ENCODE assay signal across 22 cellular contexts in genomic region chr20:62707281-62707941, GRCh38. TPM values are rescaled to one million over a fixed set of nuclear protein-coding genes. Genes with fewer than 3 reads are reported as not detected.
DNase-seq lines count a peak whose midpoint lies in the region; ATAC-seq and TF ChIP-seq lines count a peak whose summit lies in the region.
"Had no signal": no experiment of that assay in that cellular context is flagged by ENCODE, and none has a peak within 500 bp of the region (broad histone marks: within the 10 kb centered on the region; RNA-seq: fewer than 3 reads in every experiment).

No MANE protein-coding gene starts in this region.

- H3K4me1 ChIP-seq in GM23338 (ENCODE audit: insufficient read depth): peaks cover 3% of the 10 kb centered on the region; the same call in 1 of the 2 replicates
- H3K4me1 ChIP-seq: right lobe of liver had no signal

- H3K36me3 Mint-ChIP-seq in GM23338 (ENCODE audit: low read depth): no peaks in the 10 kb centered on the region; the same call in 2 of the 3 replicates
- H3K36me3 Mint-ChIP-seq: CD4-positive, alpha-beta memory T cell; naive B cell had no signal

- H3K36me3 ChIP-seq in GM23338 (ENCODE audit: insufficient read depth) (no peaks in the 10 kb centered on the region), KOPT-K1 (ENCODE audit: insufficient read depth, low read length) (no peaks in the 10 kb centered on the region)
- H3K36me3 ChIP-seq: left lung, MG63, ovary, right lobe of liver, vagina had no signal

- H3K9me2 ChIP-seq in GM23338 (ENCODE audit: insufficient read depth): no peaks in the 10 kb centered on the region

- H3K4me3 Mint-ChIP-seq in GM23338: peak overlapping the region; percentile 71; the same call in 1 of the 3 replicates
- H3K4me3 Mint-ChIP-seq: naive B cell; stimulated activated naive CD8-positive, alpha-beta T cell treated with anti-CD3 and anti-CD28 coated beads, Interleukin-15, Interleukin-2, amounts not matched to agents 100 ng/mL and 50 ng/mL, for 24 hours had no signal

- H3K27ac ChIP-seq in GM23338 (ENCODE audit: low read depth) (no peak overlapping the region), KOPT-K1 (ENCODE audit: low read depth, low read length, poor library complexity, severe bottlenecking) (peak overlapping the region; percentile 20)
- H3K27ac ChIP-seq: foreskin keratinocyte, left lung, ovary, right lobe of liver, vagina had no signal

- peaks cover 5% of the 10 kb centered on the region; the same call in 2 of the 3 replicates for H3K4me1 Mint-ChIP-seq in GM23338

- H4K20me1 ChIP-seq in GM23338 (replicated peaks; ENCODE audit: insufficient read depth): no peaks in the 10 kb centered on the region

- no peak for DNase-seq in GM23338 (ENCODE audit: low spot score)
- DNase-seq in SW480 (ENCODE audit: low spot score): peak; percentile 36
- DNase-seq in left kidney (ENCODE audit: low read depth, low spot score): peak; percentile 72
- no peak for DNase-seq in NOMO-1 (lab: John Stamatoyannopoulos, UW; ENCODE audit: unreplicated experiment in 2 of 2)
- DNase-seq in HuH-7 (ENCODE audit: low spot score): no peak
- DNase-seq: CD4-positive, alpha-beta memory T cell; DMS153; effector memory CD4-positive, alpha-beta T cell; foreskin keratinocyte; NCI-H1436 treated with DMSO at 0.1 percent for 48 hours; ovary; SIG-M5 had no signal

- no peaks in the 10 kb centered on the region for H3K9me3 ChIP-seq in KOPT-K1 (ENCODE audit: insufficient read depth, low read length, poor library complexity, severe bottlenecking)
- H3K9me3 ChIP-seq: left lung, MG63, ovary, right lobe of liver, vagina had no signal

- H2AFZ ChIP-seq in GM23338: no peak overlapping the region

- H3F3A ChIP-seq in GM23338 (replicated peaks; ENCODE audit: low read depth): no peaks in the 10 kb centered on the region

- peak; percentile 20 for ATAC-seq in GM23338
- no peak for ATAC-seq in HG03442 (IDR thresholded peaks at IDR 0.05; ENCODE audit: unreplicated experiment)
- ATAC-seq: esophagus mucosa, left lung, right lobe of liver had no signal

- H3K27me3 Mint-ChIP-seq in GM23338 (ENCODE audit: insufficient read depth, low read depth, poor library complexity): peaks cover 35% of the 10 kb centered on the region

- H3K79me2 ChIP-seq in GM23338 (replicated peaks; ENCODE audit: insufficient read depth): no peaks in the 10 kb centered on the region

- H3K27me3 ChIP-seq in GM23338 (ENCODE audit: insufficient read depth): peaks cover 30% of the 10 kb centered on the region

- H3K9me3 Mint-ChIP-seq in GM23338: no peaks in the 10 kb centered on the region
- H3K9me3 Mint-ChIP-seq: CD4-positive, alpha-beta memory T cell; naive B cell; stimulated activated naive CD8-positive, alpha-beta T cell treated with anti-CD3 and anti-CD28 coated beads, Interleukin-15, Interleukin-2, amounts not matched to agents 100 ng/mL and 50 ng/mL, for 24 hours had no signal

- 0 out of 2 replicates have a peak overlapping the region, but pooled peaks have one; percentile 62 for H3K4me3 ChIP-seq in GM23338
- H3K4me3 ChIP-seq: MG63, ovary, right lobe of liver, vagina had no signal

- no peak for TF ChIP-seq CTCF in GM23338 (conservative IDR thresholded peaks at IDR 0.05; ENCODE audit: low read depth in 2 of 2)

- no peak overlapping the region for H3K27ac Mint-ChIP-seq in GM23338
- H3K27ac Mint-ChIP-seq: CD4-positive, alpha-beta memory T cell; naive B cell; stimulated activated naive CD8-positive, alpha-beta T cell treated with anti-CD3 and anti-CD28 coated beads, Interleukin-15, Interleukin-2, amounts not matched to agents 100 ng/mL and 50 ng/mL, for 24 hours had no signal

- peak overlapping the region; percentile 82; the same call in 1 of the 2 replicates for H3K4me2 ChIP-seq in GM23338

TF ChIP-seq in GM23338, 12 proteins besides CTCF, POLR2A, EP300 and RAD21 (continues in another document):
- no peak for TF ChIP-seq STAT1 (IDR thresholded peaks at IDR 0.05; ENCODE audit: unreplicated experiment)
- no peak for TF ChIP-seq ETS1 (IDR thresholded peaks at IDR 0.05)
- no peak for TF ChIP-seq ZNF114 (CRISPR knock-in tag; IDR thresholded peaks at IDR 0.05)
- no peak for TF ChIP-seq NANOG (IDR thresholded peaks at IDR 0.05; ENCODE audit: borderline replicate concordance)
- no peak for TF ChIP-seq JUNB (IDR thresholded peaks at IDR 0.05; ENCODE audit: unreplicated experiment)
- no peak for TF ChIP-seq EZH2phosphoT487 (IDR thresholded peaks at IDR 0.05; ENCODE audit: unreplicated experiment)
- TF ChIP-seq REST (IDR thresholded peaks at IDR 0.05; ENCODE audit: unreplicated experiment): no peak
- TF ChIP-seq CREB1 (CRISPR knock-in tag; IDR thresholded peaks at IDR 0.05; ENCODE audit: low read depth): no peak
- TF ChIP-seq EZH2 (IDR thresholded peaks at IDR 0.05; ENCODE audit: low read depth, unreplicated experiment): no peak

RNA-seq across cellular contexts. Expression of gene NTSR1, which starts 1.2 kb away (rescaled TPM):
- 1.4 and 1.7 TPM in 2 replicates for total RNA-seq in GM23338 (2014; rRNA removed; shearing (Covaris generic))
- polyA plus RNA-seq in GM23338 (2016; fragmentation: Nextera tagmentation; extraction: Ambion mirVana): 0.15 and 0.52 TPM in 2 replicates
- total RNA-seq: esophagus mucosa, G401 had no signal
- polyA plus RNA-seq: CD4-positive, alpha-beta memory T cell had no signal

Comparison
In these comparisons a context has a peak if more than half of its experiments do, and no peak if none do; other contexts are left out.
1. DNase-seq: peak in SW480 (single experiment) and left kidney (single experiment); none in GM23338 (single experiment), NOMO-1 (0 of 2) and HuH-7 (single experiment).